Comparison of ENCODE assay signal across 1 cellular context in genomic region chr20:39839406-39840119, GRCh38.
TF ChIP-seq lines count a peak whose summit lies in the region.

No MANE protein-coding gene starts in this region.

TF ChIP-seq in HepG2, 621 proteins besides CTCF, POLR2A, EP300 and RAD21 (continued from another document):
- TF ChIP-seq E2F2 (CRISPR knock-in tag; IDR thresholded peaks at IDR 0.05; ENCODE audit: borderline replicate concordance) = no peak
